In the genomic region with DNA sequence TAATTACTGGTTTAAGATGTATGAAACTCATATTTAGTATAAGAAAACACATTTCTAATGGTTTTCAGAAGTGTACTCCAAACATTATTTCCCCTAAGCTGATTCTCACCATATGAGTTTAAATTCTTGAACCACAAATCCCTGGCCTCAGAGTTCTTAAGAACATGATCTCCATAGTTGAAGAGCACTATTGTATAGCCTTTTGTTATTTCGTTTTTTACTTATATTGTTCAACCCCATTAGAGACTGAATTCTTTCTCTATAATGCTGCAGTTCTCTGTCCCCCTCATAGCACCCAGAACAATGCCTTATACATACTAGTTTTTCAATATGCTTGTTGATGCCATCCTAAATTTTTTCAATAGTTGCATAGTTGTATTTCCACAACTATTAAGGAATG, we compare ENCODE assay signal across 38 cellular contexts.
"Had no signal": no experiment of that assay in that cellular context is flagged by ENCODE, and none has a peak within 500 bp of the region (broad histone marks: within the 10 kb centered on the region; RNA-seq: fewer than 3 reads in every experiment).

No MANE protein-coding gene starts in this region.

- DNase-seq: activated effector memory CD4-positive, alpha-beta T cell treated with anti-CD3 and anti-CD28 coated beads, Interleukin-2, amount 50 U/mL, for 16 hours; activated effector memory CD4-positive, alpha-beta T cell treated with Interleukin-2 at 50 U/mL for 16 hours; activated gamma-delta T cell; activated gamma-delta T cell treated with Interleukin-2 at 50 U/mL for 16 hours; activated naive CD4-positive, alpha-beta T cell; activated naive CD4-positive, alpha-beta T cell treated with anti-CD3 and anti-CD28 coated beads for 36 hours; activated naive CD4-positive, alpha-beta T cell treated with anti-CD3 and anti-CD28 coated beads, Interleukin-2, amount 10 ng/mL, durations not matched to agents 7 days and 5 days; activated naive CD4-positive, alpha-beta T cell treated with anti-CD3 and anti-CD28 coated beads, Interleukin-2, amount 50 U/mL, for 16 hours; activated naive CD4-positive, alpha-beta T cell treated with Interleukin-2 at 50 U/mL for 16 hours; activated naive CD8-positive, alpha-beta T cell treated with anti-CD3 and anti-CD28 coated beads for 36 hours; activated naive CD8-positive, alpha-beta T cell treated with anti-CD3 and anti-CD28 coated beads, Interleukin-2, amount 10 ng/mL, durations not matched to agents 7 days and 5 days; activated naive CD8-positive, alpha-beta T cell treated with anti-CD3 and anti-CD28 coated beads, Interleukin-2, amount 50 U/mL, for 24 hours; activated T-cell treated with anti-CD3 and anti-CD28 coated beads, Interleukin-2, amount 50 U/mL, for 1 hour; activated T-cell treated with anti-CD3 and anti-CD28 coated beads, Interleukin-2, amount 50 U/mL, for 24 hours; activated T-cell treated with anti-CD3 and anti-CD28 coated beads, Interleukin-2, amount 50 U/mL, for 4 hours; activated T-cell treated with anti-CD3 and anti-CD28 coated beads, Interleukin-2, amount 50 U/mL, for 48 hours; activated T-cell treated with anti-CD3 and anti-CD28 coated beads, Interleukin-2, amount 50 U/mL, for 72 hours; adrenal gland; amniotic stem cell; amygdala; anterior cingulate cortex; aorta; body of pancreas; brain microvascular endothelial cell; caudate nucleus; central memory CD4-positive, alpha-beta T cell; cerebellar nuclear complex had no signal

- H3K4me3 Mint-ChIP-seq: activated naive CD4-positive, alpha-beta T cell treated with anti-CD3 and anti-CD28 coated beads for 36 hours; activated naive CD4-positive, alpha-beta T cell treated with anti-CD3 and anti-CD28 coated beads, Interleukin-2, amount 10 ng/mL, durations not matched to agents 7 days and 5 days; activated naive CD4-positive, alpha-beta T cell treated with anti-CD3 and anti-CD28 coated beads, Interleukin-2, amount 50 U/mL, for 24 hours; activated naive CD8-positive, alpha-beta T cell; activated naive CD8-positive, alpha-beta T cell treated with anti-CD3 and anti-CD28 coated beads for 36 hours; activated naive CD8-positive, alpha-beta T cell treated with anti-CD3 and anti-CD28 coated beads, Interleukin-2, amount 10 ng/mL, durations not matched to agents 7 days and 5 days; activated naive CD8-positive, alpha-beta T cell treated with anti-CD3 and anti-CD28 coated beads, Interleukin-2, amount 50 U/mL, for 24 hours; activated T-cell treated with anti-CD3 and anti-CD28 coated beads, Interleukin-2, amount 50 U/mL, for 24 hours; activated T-cell treated with anti-CD3 and anti-CD28 coated beads, Interleukin-2, amount 50 U/mL, for 4 hours; activated T-cell treated with anti-CD3 and anti-CD28 coated beads, Interleukin-2, amount 50 U/mL, for 72 hours; activated T-helper 1 cell treated with anti-CD3 and anti-CD28 coated beads, Interleukin-12 subunit alpha, Interleukin-12 subunit beta, Interleukin-2, Interleukin-4 antibody, amounts not matched to agents 30 ng/mL and 10 ng/mL and 1 ng/mL, durations not matched to agents 14 hours and 24 hours and 36 hours; activated T-helper 17 cell treated with anti-CD3 and anti-CD28 coated beads, Interleukin-2, amount 50 U/mL, for 72 hours; brain; central memory CD8-positive, alpha-beta T cell had no signal

- H3K4me1 ChIP-seq: ascending aorta, breast epithelium had no signal

- H3K4me3 ChIP-seq: adrenal gland, ascending aorta, body of pancreas, breast epithelium, cardiac muscle cell had no signal

- H3K36me3 ChIP-seq: adrenal gland, ascending aorta, brain microvascular endothelial cell, breast epithelium, cardiac muscle cell had no signal

- H3K9me3 Mint-ChIP-seq: activated naive CD4-positive, alpha-beta T cell treated with anti-CD3 and anti-CD28 coated beads for 36 hours; activated naive CD4-positive, alpha-beta T cell treated with anti-CD3 and anti-CD28 coated beads, Interleukin-2, amount 10 ng/mL, durations not matched to agents 7 days and 5 days; activated naive CD4-positive, alpha-beta T cell treated with anti-CD3 and anti-CD28 coated beads, Interleukin-2, amount 50 U/mL, for 24 hours; activated naive CD4-positive, alpha-beta T cell treated with anti-CD3 and anti-CD28 coated beads, Interleukin-2, amount 50 U/mL, for 72 hours; activated naive CD8-positive, alpha-beta T cell treated with anti-CD3 and anti-CD28 coated beads for 36 hours; activated naive CD8-positive, alpha-beta T cell treated with anti-CD3 and anti-CD28 coated beads, Interleukin-2, amount 10 ng/mL, durations not matched to agents 7 days and 5 days; activated naive CD8-positive, alpha-beta T cell treated with anti-CD3 and anti-CD28 coated beads, Interleukin-2, amount 50 U/mL, for 24 hours; activated T-cell treated with anti-CD3 and anti-CD28 coated beads, Interleukin-2, amount 50 U/mL, for 24 hours; activated T-cell treated with anti-CD3 and anti-CD28 coated beads, Interleukin-2, amount 50 U/mL, for 4 hours; activated T-cell treated with anti-CD3 and anti-CD28 coated beads, Interleukin-2, amount 50 U/mL, for 72 hours; activated T-helper 1 cell treated with anti-CD3 and anti-CD28 coated beads, Interleukin-12 subunit alpha, Interleukin-12 subunit beta, Interleukin-2, Interleukin-4 antibody, amounts not matched to agents 30 ng/mL and 10 ng/mL and 1 ng/mL, durations not matched to agents 14 hours and 24 hours and 36 hours; activated T-helper 17 cell treated with anti-CD3 and anti-CD28 coated beads, Interleukin-2, amount 50 U/mL, for 72 hours; activated T-helper 2 cell treated with anti-CD3 and anti-CD28 coated beads, Interferon-gamma antibody, Interleukin-2, Interleukin-4, amounts not matched to agents 10 μg/mL and 5 μg/mL and 100 μg/mL, durations not matched to agents 14 hours and 24 hours and 36 hours; central memory CD8-positive, alpha-beta T cell had no signal

- H3K27me3 ChIP-seq: adrenal gland, ascending aorta, body of pancreas, brain microvascular endothelial cell, breast epithelium, cardiac muscle cell had no signal

- H3K9me3 ChIP-seq: adrenal gland, ascending aorta, body of pancreas, breast epithelium had no signal

- H3K27me3 Mint-ChIP-seq: activated naive CD4-positive, alpha-beta T cell treated with anti-CD3 and anti-CD28 coated beads, Interleukin-2, amount 10 ng/mL, durations not matched to agents 7 days and 5 days had no signal

- H3K27ac Mint-ChIP-seq: activated naive CD4-positive, alpha-beta T cell treated with anti-CD3 and anti-CD28 coated beads for 36 hours; activated naive CD4-positive, alpha-beta T cell treated with anti-CD3 and anti-CD28 coated beads, Interleukin-2, amount 10 ng/mL, durations not matched to agents 7 days and 5 days; activated naive CD4-positive, alpha-beta T cell treated with anti-CD3 and anti-CD28 coated beads, Interleukin-2, amount 50 U/mL, for 24 hours; activated naive CD4-positive, alpha-beta T cell treated with anti-CD3 and anti-CD28 coated beads, Interleukin-2, amount 50 U/mL, for 72 hours; activated naive CD8-positive, alpha-beta T cell; activated naive CD8-positive, alpha-beta T cell treated with anti-CD3 and anti-CD28 coated beads for 36 hours; activated naive CD8-positive, alpha-beta T cell treated with anti-CD3 and anti-CD28 coated beads, Interleukin-2, amount 10 ng/mL, durations not matched to agents 7 days and 5 days; activated naive CD8-positive, alpha-beta T cell treated with anti-CD3 and anti-CD28 coated beads, Interleukin-2, amount 50 U/mL, for 24 hours; activated T-cell treated with anti-CD3 and anti-CD28 coated beads, Interleukin-2, amount 50 U/mL, for 24 hours; activated T-cell treated with anti-CD3 and anti-CD28 coated beads, Interleukin-2, amount 50 U/mL, for 72 hours; activated T-helper 1 cell treated with anti-CD3 and anti-CD28 coated beads, Interleukin-12 subunit alpha, Interleukin-12 subunit beta, Interleukin-2, Interleukin-4 antibody, amounts not matched to agents 30 ng/mL and 10 ng/mL and 1 ng/mL, durations not matched to agents 14 hours and 24 hours and 36 hours; activated T-helper 17 cell treated with anti-CD3 and anti-CD28 coated beads, Interleukin-2, amount 50 U/mL, for 72 hours; activated T-helper 2 cell treated with anti-CD3 and anti-CD28 coated beads, Interferon-gamma antibody, Interleukin-2, Interleukin-4, amounts not matched to agents 10 μg/mL and 5 μg/mL and 100 μg/mL, durations not matched to agents 14 hours and 24 hours and 36 hours; brain had no signal

- H3K27ac ChIP-seq: adrenal gland, ascending aorta, body of pancreas, brain microvascular endothelial cell, breast epithelium, cardiac muscle cell had no signal

- H3K4me1 Mint-ChIP-seq: activated naive CD4-positive, alpha-beta T cell treated with anti-CD3 and anti-CD28 coated beads, Interleukin-2, amount 10 ng/mL, durations not matched to agents 7 days and 5 days; activated naive CD4-positive, alpha-beta T cell treated with anti-CD3 and anti-CD28 coated beads, Interleukin-2, amount 50 U/mL, for 24 hours; activated naive CD8-positive, alpha-beta T cell treated with anti-CD3 and anti-CD28 coated beads for 36 hours; activated naive CD8-positive, alpha-beta T cell treated with anti-CD3 and anti-CD28 coated beads, Interleukin-2, amount 10 ng/mL, durations not matched to agents 7 days and 5 days; activated naive CD8-positive, alpha-beta T cell treated with anti-CD3 and anti-CD28 coated beads, Interleukin-2, amount 50 U/mL, for 24 hours; activated T-helper 17 cell treated with anti-CD3 and anti-CD28 coated beads, Interleukin-2, amount 50 U/mL, for 72 hours; central memory CD8-positive, alpha-beta T cell had no signal

- H3K36me3 Mint-ChIP-seq: activated naive CD4-positive, alpha-beta T cell treated with anti-CD3 and anti-CD28 coated beads, Interleukin-2, amount 10 ng/mL, durations not matched to agents 7 days and 5 days; activated naive CD4-positive, alpha-beta T cell treated with anti-CD3 and anti-CD28 coated beads, Interleukin-2, amount 50 U/mL, for 24 hours; activated naive CD4-positive, alpha-beta T cell treated with anti-CD3 and anti-CD28 coated beads, Interleukin-2, amount 50 U/mL, for 72 hours; activated naive CD8-positive, alpha-beta T cell; activated naive CD8-positive, alpha-beta T cell treated with anti-CD3 and anti-CD28 coated beads for 36 hours; activated naive CD8-positive, alpha-beta T cell treated with anti-CD3 and anti-CD28 coated beads, Interleukin-2, amount 10 ng/mL, durations not matched to agents 7 days and 5 days; brain had no signal

- ATAC-seq: activated naive CD4-positive, alpha-beta T cell treated with anti-CD3 and anti-CD28 coated beads, Interleukin-2, amount 50 U/mL, for 72 hours; activated naive CD8-positive, alpha-beta T cell treated with anti-CD3 and anti-CD28 coated beads, Interleukin-2, amount 50 U/mL, for 24 hours; activated T-cell treated with anti-CD3 and anti-CD28 coated beads, Interleukin-2, amount 50 U/mL, for 4 hours; activated T-cell treated with anti-CD3 and anti-CD28 coated beads, Interleukin-2, amount 50 U/mL, for 72 hours; activated T-helper 17 cell treated with anti-CD3 and anti-CD28 coated beads, Interleukin-2, amount 50 U/mL, for 72 hours; body of pancreas had no signal
